In the genomic region with DNA sequence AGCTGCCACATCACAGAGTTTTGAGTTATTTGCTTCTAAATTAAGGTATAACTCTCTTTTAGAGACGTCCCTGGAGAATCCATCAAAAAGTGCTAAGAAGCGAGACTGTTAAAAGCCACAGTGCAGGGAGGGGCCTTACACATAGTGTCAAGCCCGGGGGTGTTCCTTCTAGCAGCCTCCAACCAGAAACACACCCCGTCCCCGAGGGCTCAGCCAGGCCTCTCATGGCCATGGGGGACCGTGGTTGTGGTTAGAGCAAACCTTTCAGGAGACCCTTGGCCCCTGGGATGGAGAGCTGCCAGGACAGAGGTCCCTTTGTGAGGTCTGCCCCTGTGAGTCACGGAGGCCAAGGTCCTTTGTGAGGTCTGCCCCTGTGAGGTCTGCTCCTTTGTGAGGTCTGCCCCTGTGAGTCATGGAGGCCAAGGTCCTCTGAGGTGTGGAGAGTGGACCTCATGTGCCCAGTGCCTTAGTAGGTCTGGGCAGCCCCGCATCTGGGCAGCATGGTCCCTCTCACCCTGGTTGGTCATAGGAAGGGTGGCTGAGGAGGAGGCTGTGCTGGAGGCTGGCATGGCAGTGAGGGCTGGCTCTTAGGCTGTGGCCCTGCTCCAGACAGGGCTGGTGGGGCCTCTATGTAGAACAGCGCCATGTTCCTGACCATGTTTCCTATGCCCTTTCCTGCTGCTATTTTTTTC, we compare ENCODE assay signal across 1 cellular context.
A peak's percentile ranks its signal among the peaks of the same experiment; 100 is the strongest.
TF ChIP-seq lines count a peak whose summit lies in the region.

No MANE protein-coding gene starts in this region.

TF ChIP-seq in K562, 482 proteins besides CTCF, POLR2A, EP300 and RAD21 (continued from another document):
- TF ChIP-seq, protein P1, sequence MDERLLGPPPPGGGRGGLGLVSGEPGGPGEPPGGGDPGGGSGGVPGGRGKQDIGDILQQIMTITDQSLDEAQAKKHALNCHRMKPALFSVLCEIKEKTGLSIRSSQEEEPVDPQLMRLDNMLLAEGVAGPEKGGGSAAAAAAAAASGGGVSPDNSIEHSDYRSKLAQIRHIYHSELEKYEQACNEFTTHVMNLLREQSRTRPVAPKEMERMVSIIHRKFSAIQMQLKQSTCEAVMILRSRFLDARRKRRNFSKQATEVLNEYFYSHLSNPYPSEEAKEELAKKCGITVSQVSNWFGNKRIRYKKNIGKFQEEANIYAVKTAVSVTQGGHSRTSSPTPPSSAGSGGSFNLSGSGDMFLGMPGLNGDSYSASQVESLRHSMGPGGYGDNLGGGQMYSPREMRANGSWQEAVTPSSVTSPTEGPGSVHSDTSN (CRISPR knock-in tag; IDR thresholded peaks at IDR 0.05; ENCODE audit: low read depth): peak; percentile 5; the same call in 1 of the 2 replicates
- TF ChIP-seq, protein P1 (tag; conservative IDR thresholded peaks at IDR 0.05; ENCODE audit: low read depth): no peak
- TF ChIP-seq, protein P2, sequence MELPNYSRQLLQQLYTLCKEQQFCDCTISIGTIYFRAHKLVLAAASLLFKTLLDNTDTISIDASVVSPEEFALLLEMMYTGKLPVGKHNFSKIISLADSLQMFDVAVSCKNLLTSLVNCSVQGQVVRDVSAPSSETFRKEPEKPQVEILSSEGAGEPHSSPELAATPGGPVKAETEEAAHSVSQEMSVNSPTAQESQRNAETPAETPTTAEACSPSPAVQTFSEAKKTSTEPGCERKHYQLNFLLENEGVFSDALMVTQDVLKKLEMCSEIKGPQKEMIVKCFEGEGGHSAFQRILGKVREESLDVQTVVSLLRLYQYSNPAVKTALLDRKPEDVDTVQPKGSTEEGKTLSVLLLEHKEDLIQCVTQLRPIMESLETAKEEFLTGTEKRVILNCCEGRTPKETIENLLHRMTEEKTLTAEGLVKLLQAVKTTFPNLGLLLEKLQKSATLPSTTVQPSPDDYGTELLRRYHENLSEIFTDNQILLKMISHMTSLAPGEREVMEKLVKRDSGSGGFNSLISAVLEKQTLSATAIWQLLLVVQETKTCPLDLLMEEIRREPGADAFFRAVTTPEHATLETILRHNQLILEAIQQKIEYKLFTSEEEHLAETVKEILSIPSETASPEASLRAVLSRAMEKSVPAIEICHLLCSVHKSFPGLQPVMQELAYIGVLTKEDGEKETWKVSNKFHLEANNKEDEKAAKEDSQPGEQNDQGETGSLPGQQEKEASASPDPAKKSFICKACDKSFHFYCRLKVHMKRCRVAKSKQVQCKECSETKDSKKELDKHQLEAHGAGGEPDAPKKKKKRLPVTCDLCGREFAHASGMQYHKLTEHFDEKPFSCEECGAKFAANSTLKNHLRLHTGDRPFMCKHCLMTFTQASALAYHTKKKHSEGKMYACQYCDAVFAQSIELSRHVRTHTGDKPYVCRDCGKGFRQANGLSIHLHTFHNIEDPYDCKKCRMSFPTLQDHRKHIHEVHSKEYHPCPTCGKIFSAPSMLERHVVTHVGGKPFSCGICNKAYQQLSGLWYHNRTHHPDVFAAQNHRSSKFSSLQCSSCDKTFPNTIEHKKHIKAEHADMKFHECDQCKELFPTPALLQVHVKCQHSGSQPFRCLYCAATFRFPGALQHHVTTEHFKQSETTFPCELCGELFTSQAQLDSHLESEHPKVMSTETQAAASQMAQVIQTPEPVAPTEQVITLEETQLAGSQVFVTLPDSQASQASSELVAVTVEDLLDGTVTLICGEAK (IDR thresholded peaks at IDR 0.05): no peak
- TF ChIP-seq, protein P2 (CRISPR knock-in tag; IDR thresholded peaks at IDR 0.05): peak; percentile 45; the same call in 1 of the 2 replicates
- TF ChIP-seq RCOR1 (IDR thresholded peaks at IDR 0.05; ENCODE audit: borderline replicate concordance in 1 of 2, low read depth in 2 of 2, low read length in 2 of 2) (0 out of 4 replicates have a peak, but pooled peaks of 1 of the 2 experiments have one; percentile 59), ZNF785 (CRISPR knock-in tag; IDR thresholded peaks at IDR 0.05) (no peak), CBFA2T2 (conservative IDR thresholded peaks at IDR 0.05) (peak; percentile 3; the same call in 1 of the 2 replicates), ETV6 (IDR thresholded peaks at IDR 0.05; ENCODE audit: borderline replicate concordance in 1 of 2, low read depth in 2 of 2, low read length in 1 of 2) (0 out of 4 replicates have a peak, but pooled peaks of 1 of the 2 experiments have one; percentile 15), ETV6 (CRISPR knock-in tag; IDR thresholded peaks at IDR 0.05; ENCODE audit: borderline replicate concordance) (no peak), BRD9 (IDR thresholded peaks at IDR 0.05; ENCODE audit: low read depth, partially characterized antibody) (no peak), SMAD2 (IDR thresholded peaks at IDR 0.05; ENCODE audit: low read depth, low read length) (0 out of 2 replicates have a peak, but pooled peaks have one; percentile 38), RB1 (IDR thresholded peaks at IDR 0.05; ENCODE audit: low read depth) (0 out of 2 replicates have a peak, but pooled peaks have one; percentile 14), MYNN (IDR thresholded peaks at IDR 0.05) (no peak), MYNN (CRISPR knock-in tag; IDR thresholded peaks at IDR 0.05) (peak; percentile 64), SRSF7 (optimal IDR thresholded peaks at IDR 0.05; ENCODE audit: low read depth, low read length) (no peak), CREB1 (IDR thresholded peaks at IDR 0.05) (no peak), CREB1 (CRISPR knock-in tag; IDR thresholded peaks at IDR 0.05) (no peak), CBFA2T3 (IDR thresholded peaks at IDR 0.05) (0 out of 2 replicates have a peak, but pooled peaks have one; percentile 2), ZBTB7A (IDR thresholded peaks at IDR 0.05; ENCODE audit: borderline replicate concordance, control insufficient read depth, low read depth, low read length) (no peak; the same call in 1 of the 2 replicates), XRCC5 (IDR thresholded peaks at IDR 0.05; ENCODE audit: low read depth, low read length) (no peak), SP2 (IDR thresholded peaks at IDR 0.05; ENCODE audit: extremely low read depth, low read depth, low read length, poor library complexity, severe bottlenecking) (peak; percentile 18), PRMT5 (CRISPR knock-in tag; IDR thresholded peaks at IDR 0.05) (peak; percentile 57; the same call in 1 of the 2 replicates), PCBP1 (IDR thresholded peaks at IDR 0.05; ENCODE audit: low read depth, low read length, poor library complexity, severe bottlenecking) (no peak), ZNF766 (CRISPR knock-in tag; conservative IDR thresholded peaks at IDR 0.05) (no peak), MCM5 (IDR thresholded peaks at IDR 0.05; ENCODE audit: low read depth) (no peak), JUNB (CRISPR knock-in tag; conservative IDR thresholded peaks at IDR 0.05) (no peak), PRPF4 (IDR thresholded peaks at IDR 0.05; ENCODE audit: insufficient read depth, low read depth, low read length, poor library complexity, severe bottlenecking) (no peak), CHD4 (IDR thresholded peaks at IDR 0.05; ENCODE audit: insufficient read depth, insufficient replicate concordance, low read depth, low read length, poor library complexity, severe bottlenecking) (no peak), YY1 (IDR thresholded peaks at IDR 0.05; ENCODE audit: borderline replicate concordance in 1 of 3, control insufficient read depth in 1 of 3, extremely low read depth in 1 of 3, insufficient read depth in 3 of 3, insufficient read length in 1 of 3, insufficient replicate concordance in 2 of 3, low read depth in 1 of 3, low read length in 2 of 3) (no peak), BCOR (IDR thresholded peaks at IDR 0.05) (no peak), POU5F1 (IDR thresholded peaks at IDR 0.05; ENCODE audit: borderline replicate concordance, low read depth, low read length, partially characterized antibody) (peak; percentile 37)
- TF ChIP-seq, protein P3, sequence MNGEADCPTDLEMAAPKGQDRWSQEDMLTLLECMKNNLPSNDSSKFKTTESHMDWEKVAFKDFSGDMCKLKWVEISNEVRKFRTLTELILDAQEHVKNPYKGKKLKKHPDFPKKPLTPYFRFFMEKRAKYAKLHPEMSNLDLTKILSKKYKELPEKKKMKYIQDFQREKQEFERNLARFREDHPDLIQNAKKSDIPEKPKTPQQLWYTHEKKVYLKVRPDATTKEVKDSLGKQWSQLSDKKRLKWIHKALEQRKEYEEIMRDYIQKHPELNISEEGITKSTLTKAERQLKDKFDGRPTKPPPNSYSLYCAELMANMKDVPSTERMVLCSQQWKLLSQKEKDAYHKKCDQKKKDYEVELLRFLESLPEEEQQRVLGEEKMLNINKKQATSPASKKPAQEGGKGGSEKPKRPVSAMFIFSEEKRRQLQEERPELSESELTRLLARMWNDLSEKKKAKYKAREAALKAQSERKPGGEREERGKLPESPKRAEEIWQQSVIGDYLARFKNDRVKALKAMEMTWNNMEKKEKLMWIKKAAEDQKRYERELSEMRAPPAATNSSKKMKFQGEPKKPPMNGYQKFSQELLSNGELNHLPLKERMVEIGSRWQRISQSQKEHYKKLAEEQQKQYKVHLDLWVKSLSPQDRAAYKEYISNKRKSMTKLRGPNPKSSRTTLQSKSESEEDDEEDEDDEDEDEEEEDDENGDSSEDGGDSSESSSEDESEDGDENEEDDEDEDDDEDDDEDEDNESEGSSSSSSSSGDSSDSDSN (IDR thresholded peaks at IDR 0.05; ENCODE audit: borderline replicate concordance in 1 of 2, low read depth in 2 of 2, low read length in 2 of 2): 0 out of 4 replicates have a peak, but pooled peaks of 1 of the 2 experiments have one; percentile 62
- TF ChIP-seq, protein P4, sequence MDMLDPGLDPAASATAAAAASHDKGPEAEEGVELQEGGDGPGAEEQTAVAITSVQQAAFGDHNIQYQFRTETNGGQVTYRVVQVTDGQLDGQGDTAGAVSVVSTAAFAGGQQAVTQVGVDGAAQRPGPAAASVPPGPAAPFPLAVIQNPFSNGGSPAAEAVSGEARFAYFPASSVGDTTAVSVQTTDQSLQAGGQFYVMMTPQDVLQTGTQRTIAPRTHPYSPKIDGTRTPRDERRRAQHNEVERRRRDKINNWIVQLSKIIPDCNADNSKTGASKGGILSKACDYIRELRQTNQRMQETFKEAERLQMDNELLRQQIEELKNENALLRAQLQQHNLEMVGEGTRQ (CRISPR knock-in tag; IDR thresholded peaks at IDR 0.05): peak; percentile 12; the same call in 1 of the 2 replicates
- TF ChIP-seq, protein P5, sequence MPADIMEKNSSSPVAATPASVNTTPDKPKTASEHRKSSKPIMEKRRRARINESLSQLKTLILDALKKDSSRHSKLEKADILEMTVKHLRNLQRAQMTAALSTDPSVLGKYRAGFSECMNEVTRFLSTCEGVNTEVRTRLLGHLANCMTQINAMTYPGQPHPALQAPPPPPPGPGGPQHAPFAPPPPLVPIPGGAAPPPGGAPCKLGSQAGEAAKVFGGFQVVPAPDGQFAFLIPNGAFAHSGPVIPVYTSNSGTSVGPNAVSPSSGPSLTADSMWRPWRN (IDR thresholded peaks at IDR 0.05; ENCODE audit: low read depth): no peak
- TF ChIP-seq, protein P6, sequence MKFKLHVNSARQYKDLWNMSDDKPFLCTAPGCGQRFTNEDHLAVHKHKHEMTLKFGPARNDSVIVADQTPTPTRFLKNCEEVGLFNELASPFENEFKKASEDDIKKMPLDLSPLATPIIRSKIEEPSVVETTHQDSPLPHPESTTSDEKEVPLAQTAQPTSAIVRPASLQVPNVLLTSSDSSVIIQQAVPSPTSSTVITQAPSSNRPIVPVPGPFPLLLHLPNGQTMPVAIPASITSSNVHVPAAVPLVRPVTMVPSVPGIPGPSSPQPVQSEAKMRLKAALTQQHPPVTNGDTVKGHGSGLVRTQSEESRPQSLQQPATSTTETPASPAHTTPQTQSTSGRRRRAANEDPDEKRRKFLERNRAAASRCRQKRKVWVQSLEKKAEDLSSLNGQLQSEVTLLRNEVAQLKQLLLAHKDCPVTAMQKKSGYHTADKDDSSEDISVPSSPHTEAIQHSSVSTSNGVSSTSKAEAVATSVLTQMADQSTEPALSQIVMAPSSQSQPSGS (CRISPR knock-in tag; IDR thresholded peaks at IDR 0.05): no peak
